ENCODE assay signal across 8 cellular contexts in genomic region chr2:26503238-26503880, GRCh38. TPM values are rescaled to one million over a fixed set of nuclear protein-coding genes. Genes with fewer than 3 reads are reported as not detected.
DNase-seq lines count a peak whose midpoint lies in the region; ATAC-seq and TF ChIP-seq lines count a peak whose summit lies in the region.

No MANE protein-coding gene starts in this region.

- ATAC-seq in HG02981 (IDR thresholded peaks at IDR 0.05; ENCODE audit: unreplicated experiment) = peak; percentile 63
- no peak for ATAC-seq in GM18517 (IDR thresholded peaks at IDR 0.05; ENCODE audit: unreplicated experiment)

- TF ChIP-seq POLR2A in lower leg skin (IDR thresholded peaks at IDR 0.05) = no peak

- no peaks in the 10 kb centered on the region for H3K36me3 ChIP-seq in duodenal mucosa (ENCODE audit: control insufficient read depth in 1 of 2, insufficient read depth in 2 of 2, low read length in 2 of 2)

- no peaks in the 10 kb centered on the region for H3K9me3 ChIP-seq in duodenal mucosa (ENCODE audit: control insufficient read depth in 1 of 2, low read length in 2 of 2)

- H3K27me3 ChIP-seq in duodenal mucosa (ENCODE audit: control insufficient read depth in 1 of 2, insufficient read depth in 2 of 2, low read length in 2 of 2) = peaks cover 0 to 5% of the 10 kb centered on the region in 2 donors

- DNase-seq in DMS153 treated with DMSO at 0.1 percent for 48 hours (lab: John Stamatoyannopoulos, UW; ENCODE audit: unreplicated experiment) = peak; percentile 89
- DNase-seq in NCI-H510A treated with DMSO at 0.1 percent for 48 hours (lab: John Stamatoyannopoulos, UW) = peak; percentile 92
- peak; percentile 75 for DNase-seq in activated CD4-positive, alpha-beta T cell treated with anti-CD3 and anti-CD28 coated beads, Interleukin-2, amount 50 U/mL, for 1 hour
- peak; percentile 29 to 93 for DNase-seq in lower leg skin (ENCODE audit: low spot score in 2 of 2)
- DNase-seq in stimulated activated CD4-positive, alpha-beta T cell treated with anti-CD3 and anti-CD28 coated beads, Interleukin-4, amount 100 ng/mL, for 4 hours = peak; percentile 74 to 84

- intact Hi-C loops in lower leg skin (cut with DNase I; ENCODE audit: low total_unique reads) = no loop called here

- peak overlapping the region; percentile 58 to 64 for H3K4me3 ChIP-seq in duodenal mucosa (ENCODE audit: low read depth in 1 of 2, low read length in 2 of 2)
- H3K4me3 ChIP-seq in lower leg skin (ENCODE audit: low read depth, poor library complexity, severe bottlenecking) = no peak overlapping the region

- H3K27ac ChIP-seq in duodenal mucosa (ENCODE audit: low read depth, low read length) = no peak overlapping the region

- H3K4me1 ChIP-seq in duodenal mucosa (ENCODE audit: control insufficient read depth in 1 of 2, insufficient read depth in 2 of 2, low read length in 2 of 2) = peaks cover 3 to 10% of the 10 kb centered on the region in 2 donors

- WGBS in lower leg skin, 2 donors = 2% methylated on average over 36 to 37 of the region's 40 CpGs

- no peak for TF ChIP-seq CTCF in lower leg skin (IDR thresholded peaks at IDR 0.05)

- peak overlapping the region; percentile 43 to 65 for H3K9ac ChIP-seq in duodenal mucosa (ENCODE audit: low read depth in 1 of 2, low read length in 2 of 2)

RNA-seq across cellular contexts. Expression of gene OTOF, which starts 25.4 kb away (rescaled TPM):
- under 1 TPM in 2 of 4 donors, not detected in 2; 0.49 to 0.89 TPM for total RNA-seq in lower leg skin
